ENCODE assay signal across 7 cellular contexts in genomic region chr12:111950961-111951676, GRCh38.
A peak's percentile ranks its signal among the peaks of the same experiment; 100 is the strongest.
DNase-seq lines count a peak whose midpoint lies in the region; ATAC-seq and TF ChIP-seq lines count a peak whose summit lies in the region.
"Not testable (repeated sequence)": the region's sequence is repeated elsewhere in the genome, so short reads cannot be mapped to it uniquely, and the experiment has no call there.

No MANE protein-coding gene starts in this region.

- not testable (repeated sequence) for TF ChIP-seq CTCF in CD8-positive, alpha-beta T cell (IDR thresholded peaks at IDR 0.05)

- H3K27ac Mint-ChIP-seq in CD8-positive, alpha-beta T cell = peak overlapping the region; percentile 58
- not testable (repeated sequence) for H3K27ac Mint-ChIP-seq in activated CD4-positive, alpha-beta T cell treated with anti-CD3 and anti-CD28 coated beads for 36 hours; central memory CD8-positive, alpha-beta T cell (ENCODE audit: low read depth)
- peak overlapping the region; percentile 38 for H3K27ac Mint-ChIP-seq in activated CD8-positive, alpha-beta memory T cell treated with anti-CD3 and anti-CD28 coated beads, Interleukin-2, amount 10 ng/mL, durations not matched to agents 7 days and 5 days
- H3K27ac Mint-ChIP-seq in activated naive CD4-positive, alpha-beta T cell treated with anti-CD3 and anti-CD28 coated beads, Interleukin-2, amount 10 ng/mL, durations not matched to agents 7 days and 5 days = peak overlapping the region; percentile 31
- H3K27ac Mint-ChIP-seq in naive thymus-derived CD8-positive, alpha-beta T cell = peak overlapping the region in 9 of 10 donors; percentile 3 to 81 (median 69)

- intact Hi-C loops in CD8-positive, alpha-beta T cell (cut with DNase I, micrococcal nuclease) = not testable (repeated sequence)
- intact Hi-C loops in activated CD4-positive, alpha-beta T cell treated with anti-CD3 and anti-CD28 coated beads for 36 hours (cut with DNase I, micrococcal nuclease) = loop anchor here in 1 of 2 experiments (5.0 kb wide), 1 partner anchor 41 kb away; no protein-coding TSS in a partner anchor

- not testable (repeated sequence) for DNase-seq in CD8-positive, alpha-beta T cell; central memory CD8-positive, alpha-beta T cell (ENCODE audit: low spot score in 2 of 2)
- DNase-seq in MV-4-11 (lab: John Stamatoyannopoulos, UW) = peak; percentile 10
- peak; percentile 11 for DNase-seq in activated CD4-positive, alpha-beta T cell treated with anti-CD3 and anti-CD28 coated beads for 36 hours
- DNase-seq in activated CD8-positive, alpha-beta memory T cell treated with anti-CD3 and anti-CD28 coated beads, Interleukin-2, amount 10 ng/mL, durations not matched to agents 7 days and 5 days = peak; percentile 69
- DNase-seq in activated naive CD4-positive, alpha-beta T cell treated with anti-CD3 and anti-CD28 coated beads, Interleukin-2, amount 10 ng/mL, durations not matched to agents 7 days and 5 days = peak; percentile 52
- DNase-seq in naive thymus-derived CD8-positive, alpha-beta T cell = peak in 3 of 10 donors; percentile 15 to 36 (median 26)

- not testable (repeated sequence) for H3K9me3 Mint-ChIP-seq in CD8-positive, alpha-beta T cell; activated CD4-positive, alpha-beta T cell treated with anti-CD3 and anti-CD28 coated beads for 36 hours (ENCODE audit: low read depth); central memory CD8-positive, alpha-beta T cell
- H3K9me3 Mint-ChIP-seq in activated CD8-positive, alpha-beta memory T cell treated with anti-CD3 and anti-CD28 coated beads, Interleukin-2, amount 10 ng/mL, durations not matched to agents 7 days and 5 days (ENCODE audit: low read depth) = peaks cover 10% of the 10 kb centered on the region
- peaks cover 31% of the 10 kb centered on the region for H3K9me3 Mint-ChIP-seq in activated naive CD4-positive, alpha-beta T cell treated with anti-CD3 and anti-CD28 coated beads, Interleukin-2, amount 10 ng/mL, durations not matched to agents 7 days and 5 days
- H3K9me3 Mint-ChIP-seq in naive thymus-derived CD8-positive, alpha-beta T cell = peaks cover 0 to 11% (median 3%) of the 10 kb centered on the region in 9 donors

- not testable (repeated sequence) for H3K4me3 Mint-ChIP-seq in CD8-positive, alpha-beta T cell; activated CD4-positive, alpha-beta T cell treated with anti-CD3 and anti-CD28 coated beads for 36 hours; activated CD8-positive, alpha-beta memory T cell treated with anti-CD3 and anti-CD28 coated beads, Interleukin-2, amount 10 ng/mL, durations not matched to agents 7 days and 5 days; central memory CD8-positive, alpha-beta T cell
- H3K4me3 Mint-ChIP-seq in activated naive CD4-positive, alpha-beta T cell treated with anti-CD3 and anti-CD28 coated beads, Interleukin-2, amount 10 ng/mL, durations not matched to agents 7 days and 5 days = peak overlapping the region; percentile 9
- peak overlapping the region in 1 of 10 donors; percentile 15 for H3K4me3 Mint-ChIP-seq in naive thymus-derived CD8-positive, alpha-beta T cell

- H3K36me3 Mint-ChIP-seq in CD8-positive, alpha-beta T cell = peaks cover 25% of the 10 kb centered on the region
- peaks cover 17% of the 10 kb centered on the region for H3K36me3 Mint-ChIP-seq in activated CD4-positive, alpha-beta T cell treated with anti-CD3 and anti-CD28 coated beads for 36 hours (ENCODE audit: low read depth)
- H3K36me3 Mint-ChIP-seq in activated CD8-positive, alpha-beta memory T cell treated with anti-CD3 and anti-CD28 coated beads, Interleukin-2, amount 10 ng/mL, durations not matched to agents 7 days and 5 days = peaks cover 45% of the 10 kb centered on the region
- H3K36me3 Mint-ChIP-seq in activated naive CD4-positive, alpha-beta T cell treated with anti-CD3 and anti-CD28 coated beads, Interleukin-2, amount 10 ng/mL, durations not matched to agents 7 days and 5 days = peaks cover 46% of the 10 kb centered on the region
- not testable (repeated sequence) for H3K36me3 Mint-ChIP-seq in central memory CD8-positive, alpha-beta T cell (ENCODE audit: insufficient read depth)
- peaks cover 4 to 26% (median 8%) of the 10 kb centered on the region in 3 donors for H3K36me3 Mint-ChIP-seq in naive thymus-derived CD8-positive, alpha-beta T cell

- not testable (repeated sequence) for H3K36me3 ChIP-seq in CD8-positive, alpha-beta T cell (ENCODE audit: insufficient read depth, low read length)

- H3K27me3 Mint-ChIP-seq in CD8-positive, alpha-beta T cell (ENCODE audit: low read depth); activated CD4-positive, alpha-beta T cell treated with anti-CD3 and anti-CD28 coated beads for 36 hours; activated CD8-positive, alpha-beta memory T cell treated with anti-CD3 and anti-CD28 coated beads, Interleukin-2, amount 10 ng/mL, durations not matched to agents 7 days and 5 days; activated naive CD4-positive, alpha-beta T cell treated with anti-CD3 and anti-CD28 coated beads, Interleukin-2, amount 10 ng/mL, durations not matched to agents 7 days and 5 days; central memory CD8-positive, alpha-beta T cell; naive thymus-derived CD8-positive, alpha-beta T cell: not testable (repeated sequence)

- not testable (repeated sequence) for H3K27ac ChIP-seq in CD8-positive, alpha-beta T cell (ENCODE audit: low read depth, low read length)

- H3K4me1 Mint-ChIP-seq in CD8-positive, alpha-beta T cell (ENCODE audit: low read depth) = peaks cover 27% of the 10 kb centered on the region
- H3K4me1 Mint-ChIP-seq in activated CD4-positive, alpha-beta T cell treated with anti-CD3 and anti-CD28 coated beads for 36 hours = peaks cover 26% of the 10 kb centered on the region
- H3K4me1 Mint-ChIP-seq in activated CD8-positive, alpha-beta memory T cell treated with anti-CD3 and anti-CD28 coated beads, Interleukin-2, amount 10 ng/mL, durations not matched to agents 7 days and 5 days = peaks cover 28% of the 10 kb centered on the region
- peaks cover 58% of the 10 kb centered on the region for H3K4me1 Mint-ChIP-seq in activated naive CD4-positive, alpha-beta T cell treated with anti-CD3 and anti-CD28 coated beads, Interleukin-2, amount 10 ng/mL, durations not matched to agents 7 days and 5 days
- peaks cover 32% of the 10 kb centered on the region for H3K4me1 Mint-ChIP-seq in central memory CD8-positive, alpha-beta T cell
- peaks cover 15 to 41% (median 27%) of the 10 kb centered on the region in 4 donors for H3K4me1 Mint-ChIP-seq in naive thymus-derived CD8-positive, alpha-beta T cell

- CTCF ChIA-PET in CD8-positive, alpha-beta T cell (lab: Charles Lee) = interaction anchor here (1.3 kb wide), 1 partner anchor 62 kb away, joined by 7 read pairs; the partner anchor contains the start of genes ERP29 and TMEM116
- CTCF ChIA-PET in activated CD4-positive, alpha-beta T cell treated with anti-CD3 and anti-CD28 coated beads for 36 hours (lab: Charles Lee) = interaction anchor here (1.3 kb wide), 1 partner anchor 65 kb away, joined by 4 read pairs; no protein-coding TSS in a partner anchor
- CTCF ChIA-PET in activated CD8-positive, alpha-beta memory T cell treated with anti-CD3 and anti-CD28 coated beads, Interleukin-2, amount 10 ng/mL, durations not matched to agents 7 days and 5 days (lab: Charles Lee) = interaction anchor here (1.4 to 2.5 kb wide), 2 partner anchors 42 to 62 kb away, joined by 5 to 16 read pairs; partner anchors contain the start of genes ERP29 and TMEM116
- CTCF ChIA-PET in activated naive CD4-positive, alpha-beta T cell treated with anti-CD3 and anti-CD28 coated beads, Interleukin-2, amount 10 ng/mL, durations not matched to agents 7 days and 5 days (lab: Charles Lee) = interaction anchor here (2.6 kb wide), 1 partner anchor 62 kb away, joined by 10 read pairs; the partner anchor contains the start of genes ERP29 and TMEM116

- not testable (repeated sequence) for H3K4me3 ChIP-seq in CD8-positive, alpha-beta T cell (ENCODE audit: low read depth, low read length)

- ATAC-seq in CD8-positive, alpha-beta T cell = not testable (repeated sequence)
- peak; percentile 68 for ATAC-seq in activated CD4-positive, alpha-beta T cell treated with anti-CD3 and anti-CD28 coated beads for 36 hours
- ATAC-seq in activated CD8-positive, alpha-beta memory T cell treated with anti-CD3 and anti-CD28 coated beads, Interleukin-2, amount 10 ng/mL, durations not matched to agents 7 days and 5 days = peak; percentile 69
- ATAC-seq in central memory CD8-positive, alpha-beta T cell (replicated peaks; ENCODE audit: extremely low read depth, poor library complexity, severe bottlenecking) = peak; percentile 71
- ATAC-seq in naive thymus-derived CD8-positive, alpha-beta T cell = peak; percentile 50 to 70

- H3K4me1 ChIP-seq in CD8-positive, alpha-beta T cell (ENCODE audit: insufficient read depth, low read length) = not testable (repeated sequence)

- POLR2A ChIA-PET in CD8-positive, alpha-beta T cell (lab: Charles Lee) = interaction anchor here (1.5 kb wide), 1 partner anchor 70 kb away, joined by 3 read pairs; no protein-coding TSS in a partner anchor
- POLR2A ChIA-PET in activated CD4-positive, alpha-beta T cell treated with anti-CD3 and anti-CD28 coated beads for 36 hours (lab: Charles Lee) = not testable (repeated sequence)
- POLR2A ChIA-PET in naive thymus-derived CD8-positive, alpha-beta T cell (lab: Charles Lee) = interaction anchor here (1.1 kb wide), 1 partner anchor 40 kb away, joined by 5 read pairs; no protein-coding TSS in a partner anchor

- not testable (repeated sequence) for H3K9me3 ChIP-seq in CD8-positive, alpha-beta T cell (ENCODE audit: low read length)

- H3K27me3 ChIP-seq in CD8-positive, alpha-beta T cell (ENCODE audit: insufficient read depth, low read length) = not testable (repeated sequence)
